ENCODE assay signal across 1 cellular context in genomic region chr2:241618836-241619235, GRCh38.
TF ChIP-seq lines count a peak whose summit lies in the region.

No MANE protein-coding gene starts in this region.

TF ChIP-seq in WTC11, 78 proteins besides CTCF, POLR2A, EP300 and RAD21 (continued from another document):
- TF ChIP-seq FOXP4 (CRISPR knock-in tag; IDR thresholded peaks at IDR 0.05) = no peak
- TF ChIP-seq SP1 (CRISPR knock-in tag; conservative IDR thresholded peaks at IDR 0.05) = no peak
- TF ChIP-seq AFF4 (CRISPR knock-in tag; IDR thresholded peaks at IDR 0.05; ENCODE audit: borderline replicate concordance) = no peak
- no peak for TF ChIP-seq ZNF121 (CRISPR knock-in tag; IDR thresholded peaks at IDR 0.05)
- no peak for TF ChIP-seq USF2 (CRISPR knock-in tag; IDR thresholded peaks at IDR 0.05)
- TF ChIP-seq FOXJ3 (CRISPR knock-in tag; IDR thresholded peaks at IDR 0.05; ENCODE audit: borderline replicate concordance) = no peak
